ENCODE assay signal across 8 cellular contexts in the genomic region with DNA sequence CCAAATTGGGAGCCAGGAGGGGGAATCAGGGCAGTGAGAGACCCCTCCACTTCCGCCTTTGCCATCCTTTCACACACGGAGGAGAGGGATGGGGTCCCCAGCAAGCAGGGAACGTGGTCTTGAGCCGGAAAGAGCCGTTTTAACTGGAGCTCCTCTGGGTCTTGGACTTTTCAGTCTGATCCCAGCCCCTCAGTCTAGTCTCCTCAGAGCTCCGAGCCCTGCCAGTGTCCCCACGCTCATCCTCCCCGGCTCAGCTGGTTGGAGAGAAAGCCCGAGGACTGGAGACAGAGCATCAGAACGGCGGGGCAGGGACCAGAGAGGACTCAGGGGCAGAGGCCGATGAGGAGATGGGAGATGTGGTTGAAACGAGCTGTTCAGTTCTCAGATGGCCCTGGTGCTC. TPM values are rescaled to one million over a fixed set of nuclear protein-coding genes. Genes with fewer than 3 reads are reported as not detected.
DNase-seq lines count a peak whose midpoint lies in the region; ATAC-seq and TF ChIP-seq lines count a peak whose summit lies in the region.

No MANE protein-coding gene starts in this region.

- ATAC-seq in GM19397 (IDR thresholded peaks at IDR 0.05; ENCODE audit: unreplicated experiment) = no peak

- DNase-seq in activated naive CD4-positive, alpha-beta T cell treated with anti-CD3 and anti-CD28 coated beads, Interleukin-2, amount 50 U/mL, for 16 hours = no peak
- DNase-seq in activated CD4-positive, alpha-beta memory T cell treated with anti-CD3 and anti-CD28 coated beads for 36 hours = no peak
- DNase-seq in type B pancreatic cell (ENCODE audit: extremely low spot score, unreplicated experiment) (no peak), SIG-M5 treated with dmso at 0.1 percent for 504 hours (lab: John Stamatoyannopoulos, UW; ENCODE audit: unreplicated experiment) (no peak), ureter (ENCODE audit: low spot score) (no peak)

- H3K4me3 ChIP-seq in iPS-18c (ENCODE audit: insufficient read depth, low read depth, low read length) = peak overlapping the region; percentile 50; the same call in 1 of the 2 replicates

- no peak for TF ChIP-seq CTCF in type B pancreatic cell (conservative IDR thresholded peaks at IDR 0.05)

- no peaks in the 10 kb centered on the region for H3K9me3 Mint-ChIP-seq in activated naive CD4-positive, alpha-beta T cell treated with anti-CD3 and anti-CD28 coated beads, Interleukin-2, amount 50 U/mL, for 24 hours
- no peaks in the 10 kb centered on the region for H3K9me3 Mint-ChIP-seq in activated CD4-positive, alpha-beta memory T cell treated with anti-CD3 and anti-CD28 coated beads for 36 hours
- H3K9me3 Mint-ChIP-seq in type B pancreatic cell = no peaks in the 10 kb centered on the region

- no peaks in the 10 kb centered on the region for H3K36me3 Mint-ChIP-seq in activated naive CD4-positive, alpha-beta T cell treated with anti-CD3 and anti-CD28 coated beads, Interleukin-2, amount 50 U/mL, for 24 hours
- H3K36me3 Mint-ChIP-seq in activated CD4-positive, alpha-beta memory T cell treated with anti-CD3 and anti-CD28 coated beads for 36 hours = no peaks in the 10 kb centered on the region
- no peaks in the 10 kb centered on the region for H3K36me3 Mint-ChIP-seq in type B pancreatic cell

- H3K4me3 Mint-ChIP-seq in activated naive CD4-positive, alpha-beta T cell treated with anti-CD3 and anti-CD28 coated beads, Interleukin-2, amount 50 U/mL, for 24 hours = peak overlapping the region; percentile 77
- peak overlapping the region; percentile 60 for H3K4me3 Mint-ChIP-seq in activated CD4-positive, alpha-beta memory T cell treated with anti-CD3 and anti-CD28 coated beads for 36 hours
- no peak overlapping the region for H3K4me3 Mint-ChIP-seq in type B pancreatic cell

- POLR2A ChIA-PET in activated CD4-positive, alpha-beta memory T cell treated with anti-CD3 and anti-CD28 coated beads for 36 hours (lab: Charles Lee) = no interaction called here

- CTCF ChIA-PET in activated CD4-positive, alpha-beta memory T cell treated with anti-CD3 and anti-CD28 coated beads for 36 hours (lab: Charles Lee) = interaction anchor here (0.6 to 4.6 kb wide), 10 partner anchors 12 to 482 kb away, joined by 3 to 37 read pairs (median 3); partner anchors contain the start of gene OTOF

- intact Hi-C loops in activated CD4-positive, alpha-beta memory T cell treated with anti-CD3 and anti-CD28 coated beads for 36 hours (cut with micrococcal nuclease) = loop anchor here (5.0 kb wide), 1 partner anchor 243 kb away; no protein-coding TSS in a partner anchor

- H3K9me3 ChIP-seq in iPS-18c (ENCODE audit: control insufficient read depth, insufficient read depth, low read length) = no peaks in the 10 kb centered on the region

- no peaks in the 10 kb centered on the region for H3K27me3 Mint-ChIP-seq in activated naive CD4-positive, alpha-beta T cell treated with anti-CD3 and anti-CD28 coated beads, Interleukin-2, amount 50 U/mL, for 24 hours
- peaks cover under 1% of the 10 kb centered on the region for H3K27me3 Mint-ChIP-seq in activated CD4-positive, alpha-beta memory T cell treated with anti-CD3 and anti-CD28 coated beads for 36 hours
- H3K27me3 Mint-ChIP-seq in type B pancreatic cell = peaks cover 45% of the 10 kb centered on the region

- H3K27ac Mint-ChIP-seq in activated naive CD4-positive, alpha-beta T cell treated with anti-CD3 and anti-CD28 coated beads, Interleukin-2, amount 50 U/mL, for 24 hours = peak overlapping the region; percentile 23
- H3K27ac Mint-ChIP-seq in activated CD4-positive, alpha-beta memory T cell treated with anti-CD3 and anti-CD28 coated beads for 36 hours = no peak overlapping the region
- peak overlapping the region; percentile 71 for H3K27ac Mint-ChIP-seq in type B pancreatic cell

- H3K4me1 Mint-ChIP-seq in activated naive CD4-positive, alpha-beta T cell treated with anti-CD3 and anti-CD28 coated beads, Interleukin-2, amount 50 U/mL, for 24 hours = peaks cover 7% of the 10 kb centered on the region
- peaks cover 5% of the 10 kb centered on the region for H3K4me1 Mint-ChIP-seq in activated CD4-positive, alpha-beta memory T cell treated with anti-CD3 and anti-CD28 coated beads for 36 hours (ENCODE audit: low read depth)
- H3K4me1 Mint-ChIP-seq in type B pancreatic cell (ENCODE audit: unreplicated experiment) = no peaks in the 10 kb centered on the region

RNA-seq across cellular contexts. Expression of gene OTOF, which starts 26.1 kb away (rescaled TPM):
- 1 to 10 TPM; 1.6 to 1.9 TPM for total RNA-seq in activated CD4-positive, alpha-beta memory T cell treated with anti-CD3 and anti-CD28 coated beads for 36 hours
- total RNA-seq in type B pancreatic cell (ENCODE audit: low replicate concordance) (0.05 TPM in 1 of 2 replicates, not detected in the other), ureter (0.29 TPM)
